In the genomic region with DNA sequence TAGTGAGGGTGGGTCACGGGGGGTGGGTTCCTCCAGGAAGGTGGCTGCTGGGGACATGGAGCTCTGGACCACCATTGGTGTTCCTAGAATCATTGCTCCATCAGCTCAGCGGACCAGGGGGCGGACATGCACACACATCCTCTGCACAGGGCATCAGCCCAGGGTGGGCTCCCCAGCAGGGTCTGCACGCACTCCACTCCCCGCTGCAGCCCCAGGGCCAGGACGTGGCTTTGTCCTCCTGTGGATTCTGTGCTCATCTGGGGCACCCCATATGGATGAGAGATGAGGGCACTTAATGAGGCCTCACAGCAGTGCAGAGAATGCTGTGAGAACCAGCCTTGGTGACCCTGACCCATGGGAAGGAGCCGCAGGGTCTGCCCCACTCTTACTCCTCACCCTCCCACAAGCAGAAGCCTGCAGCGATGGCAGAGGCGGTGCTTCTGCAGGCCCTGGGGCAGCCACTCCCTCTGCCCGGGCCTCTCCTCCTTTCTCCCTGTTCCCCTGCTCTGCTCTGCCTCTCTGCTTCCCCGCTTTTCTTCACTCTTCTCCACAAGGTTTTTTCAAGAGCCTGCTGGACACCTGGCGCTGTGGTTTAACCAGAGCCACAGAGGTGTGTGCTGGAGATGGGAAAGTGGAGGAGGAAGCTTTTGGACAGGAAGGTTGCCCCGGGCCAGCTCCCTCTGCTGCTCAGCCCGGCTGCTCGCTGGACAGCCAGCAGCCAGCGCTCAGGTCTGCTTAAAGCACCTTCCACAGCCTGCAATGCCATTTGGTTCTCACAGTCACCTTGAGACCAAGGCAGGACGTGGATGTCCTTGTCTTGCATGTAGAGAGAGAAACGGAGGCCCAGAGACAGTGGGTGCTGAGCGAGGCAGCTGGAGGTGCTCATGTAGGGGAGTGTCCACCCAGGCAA, we compare ENCODE assay signal across 12 cellular contexts. TPM values are rescaled to one million over a fixed set of nuclear protein-coding genes. Genes with fewer than 3 reads are reported as not detected.
DNase-seq lines count a peak whose midpoint lies in the region; ATAC-seq, FAIRE-seq and TF ChIP-seq lines count a peak whose summit lies in the region.
"Had no signal": no experiment of that assay in that cellular context is flagged by ENCODE, and none has a peak within 500 bp of the region (broad histone marks: within the 10 kb centered on the region; RNA-seq: fewer than 3 reads in every experiment).

No MANE protein-coding gene starts in this region.

- POLR2A ChIA-PET in HepG2 (lab: Yijun Ruan, JAX): no interaction called here

- H3K27ac ChIP-seq in HepG2 (ENCODE audit: extremely low read length, insufficient read depth, low read length): no peak overlapping the region
- H3K27ac ChIP-seq: PC-9 had no signal

- H3K9me3 ChIP-seq in HepG2 (ENCODE audit: low read length): no peaks in the 10 kb centered on the region

- H3K4me3 Mint-ChIP-seq in activated T-cell treated with anti-CD3 and anti-CD28 coated beads, Interleukin-2, amount 50 U/mL, for 24 hours: no peak overlapping the region
- no peak overlapping the region for H3K4me3 Mint-ChIP-seq in activated T-cell treated with anti-CD3 and anti-CD28 coated beads, Interleukin-2, amount 50 U/mL, for 4 hours
- peak overlapping the region; percentile 78 for H3K4me3 Mint-ChIP-seq in stimulated activated effector memory CD8-positive, alpha-beta T cell treated with anti-CD3 and anti-CD28 coated beads, Interleukin-12 subunit alpha, Interleukin-12 subunit beta, amount 100 ng/mL, for 72 hours

- H3K36me3 ChIP-seq in HepG2 (replicated peaks in 1 of 2; ENCODE audit: control insufficient read depth in 1 of 2, insufficient read depth in 2 of 2, low read length in 2 of 2): no peaks in the 10 kb centered on the region

- peaks cover 18 to 72% of the 10 kb centered on the region in 2 experiments for H3K27me3 ChIP-seq in HepG2 (ENCODE audit: control insufficient read depth in 1 of 2, insufficient read depth in 2 of 2, low read length in 2 of 2)

- no peaks in the 10 kb centered on the region for H3K9me3 Mint-ChIP-seq in activated T-cell treated with anti-CD3 and anti-CD28 coated beads, Interleukin-2, amount 50 U/mL, for 24 hours
- H3K9me3 Mint-ChIP-seq in activated T-cell treated with anti-CD3 and anti-CD28 coated beads, Interleukin-2, amount 50 U/mL, for 4 hours: peaks cover 5% of the 10 kb centered on the region
- no peaks in the 10 kb centered on the region for H3K9me3 Mint-ChIP-seq in stimulated activated effector memory CD8-positive, alpha-beta T cell treated with anti-CD3 and anti-CD28 coated beads, Interleukin-12 subunit alpha, Interleukin-12 subunit beta, amount 100 ng/mL, for 72 hours

- no peak for TF ChIP-seq POLR2A in HepG2 (IDR thresholded peaks at IDR 0.05; ENCODE audit: insufficient read depth in 1 of 2, low read depth in 2 of 2, low read length in 2 of 2)

- ATAC-seq in activated T-cell treated with anti-CD3 and anti-CD28 coated beads, Interleukin-2, amount 50 U/mL, for 4 hours: no peak
- ATAC-seq in HepG2 (peak; percentile 35; the same call in 2 of the 3 replicates), HG03135 (IDR thresholded peaks at IDR 0.05; ENCODE audit: unreplicated experiment) (no peak), GM19455 (IDR thresholded peaks at IDR 0.05; ENCODE audit: unreplicated experiment) (no peak)
- no peak for ATAC-seq in stimulated activated effector memory CD8-positive, alpha-beta T cell treated with anti-CD3 and anti-CD28 coated beads, Interleukin-12 subunit alpha, Interleukin-12 subunit beta, amount 100 ng/mL, for 72 hours

- TF ChIP-seq RAD21 in HepG2 (CRISPR knock-in tag; IDR thresholded peaks at IDR 0.05): no peak

- peaks cover 10% of the 10 kb centered on the region for H3K27me3 Mint-ChIP-seq in activated T-cell treated with anti-CD3 and anti-CD28 coated beads, Interleukin-2, amount 50 U/mL, for 24 hours
- H3K27me3 Mint-ChIP-seq in activated T-cell treated with anti-CD3 and anti-CD28 coated beads, Interleukin-2, amount 50 U/mL, for 4 hours (ENCODE audit: low read depth): peaks cover 2% of the 10 kb centered on the region

- H3K4me2 ChIP-seq in HepG2 (ENCODE audit: low read depth, low read length): no peak overlapping the region
- H3K4me2 ChIP-seq: PC-9 had no signal

- H3K4me1 ChIP-seq in HepG2 (ENCODE audit: insufficient read depth, low read length): peaks cover 12% of the 10 kb centered on the region

- BruUV-seq in HepG2 (replicated peaks; lab: Mats Ljungman, UMichigan): no TSS peak

- no peak overlapping the region for H2AFZ ChIP-seq in HepG2 (ENCODE audit: low read length)
- H2AFZ ChIP-seq: PC-9 had no signal

- no peak overlapping the region for H3K4me3 ChIP-seq in HepG2 (replicated peaks in 1 of 3; ENCODE audit: insufficient read depth in 1 of 3, low read depth in 2 of 3, low read length in 3 of 3)
- H3K4me3 ChIP-seq: PC-9 had no signal

- peak; percentile 32 for DNase-seq in activated T-cell treated with anti-CD3 and anti-CD28 coated beads, Interleukin-2, amount 50 U/mL, for 24 hours
- DNase-seq in activated T-cell treated with anti-CD3 and anti-CD28 coated beads, Interleukin-2, amount 50 U/mL, for 4 hours: no peak
- DNase-seq in SHP77 treated with DMSO at 0.1 percent for 48 hours (lab: John Stamatoyannopoulos, UW): peak; percentile 19
- DNase-seq in HepG2 (ENCODE audit: low spot score): no peak
- DNase-seq in stimulated activated effector memory CD8-positive, alpha-beta T cell treated with anti-CD3 and anti-CD28 coated beads, Interleukin-12 subunit alpha, Interleukin-12 subunit beta, amount 100 ng/mL, for 72 hours (ENCODE audit: low spot score in 2 of 2): no peak
- no peak for DNase-seq in DMS 273 treated with DMSO at 0.1 percent for 48 hours (lab: John Stamatoyannopoulos, UW)
- DNase-seq: NCI-H2171 treated with DMSO at 0.1 percent for 48 hours, occipital lobe, PC-9, T-helper 9 cell had no signal

- H3K4me1 Mint-ChIP-seq in activated T-cell treated with anti-CD3 and anti-CD28 coated beads, Interleukin-2, amount 50 U/mL, for 24 hours (ENCODE audit: low read depth): peaks cover 33% of the 10 kb centered on the region
- H3K4me1 Mint-ChIP-seq in activated T-cell treated with anti-CD3 and anti-CD28 coated beads, Interleukin-2, amount 50 U/mL, for 4 hours (ENCODE audit: low read depth): peaks cover 37% of the 10 kb centered on the region
- peaks cover 28% of the 10 kb centered on the region for H3K4me1 Mint-ChIP-seq in stimulated activated effector memory CD8-positive, alpha-beta T cell treated with anti-CD3 and anti-CD28 coated beads, Interleukin-12 subunit alpha, Interleukin-12 subunit beta, amount 100 ng/mL, for 72 hours

- no peak overlapping the region for H3K9ac ChIP-seq in HepG2 (ENCODE audit: insufficient read depth, low read depth, low read length)

- H3K79me2 ChIP-seq in HepG2 (ENCODE audit: insufficient read depth, low read length): no peaks in the 10 kb centered on the region

- H4K20me1 ChIP-seq in HepG2 (ENCODE audit: insufficient read depth, low read length): no peaks in the 10 kb centered on the region

- TF ChIP-seq CTCF in HepG2 (CRISPR knock-in tag; IDR thresholded peaks at IDR 0.05): no peak

- H3K36me3 Mint-ChIP-seq in activated T-cell treated with anti-CD3 and anti-CD28 coated beads, Interleukin-2, amount 50 U/mL, for 24 hours (ENCODE audit: low read depth): no peaks in the 10 kb centered on the region
- H3K36me3 Mint-ChIP-seq in activated T-cell treated with anti-CD3 and anti-CD28 coated beads, Interleukin-2, amount 50 U/mL, for 4 hours (ENCODE audit: insufficient read depth): no peaks in the 10 kb centered on the region
- H3K36me3 Mint-ChIP-seq in stimulated activated effector memory CD8-positive, alpha-beta T cell treated with anti-CD3 and anti-CD28 coated beads, Interleukin-12 subunit alpha, Interleukin-12 subunit beta, amount 100 ng/mL, for 72 hours: no peaks in the 10 kb centered on the region

- no peak for TF ChIP-seq EP300 in HepG2 (IDR thresholded peaks at IDR 0.05; ENCODE audit: low read depth in 2 of 2, low read length in 2 of 2)
- TF ChIP-seq EP300 in HepG2 (CRISPR knock-in tag; IDR thresholded peaks at IDR 0.05; ENCODE audit: borderline replicate concordance): no peak

- FAIRE-seq in HepG2 (lab: Jason Lieb, UNC): no peak

- no peak overlapping the region for H3K27ac Mint-ChIP-seq in activated T-cell treated with anti-CD3 and anti-CD28 coated beads, Interleukin-2, amount 50 U/mL, for 24 hours
- H3K27ac Mint-ChIP-seq in stimulated activated effector memory CD8-positive, alpha-beta T cell treated with anti-CD3 and anti-CD28 coated beads, Interleukin-12 subunit alpha, Interleukin-12 subunit beta, amount 100 ng/mL, for 72 hours: no peak overlapping the region

- in situ Hi-C loops in HepG2 (cut with HindIII; ENCODE audit: extremely low pct_ligation_motif_present, low pct_unique_long_range_greater_than_20kb): no loop called here

- intact Hi-C loops in HepG2 (cut with micrococcal nuclease; ENCODE audit: unreplicated experiment): no loop called here

- CTCF ChIA-PET in HepG2 (lab: Yijun Ruan, JAX; ENCODE audit: low intra/inter-chr PET ratio, low total read pairs): no interaction called here

- 40% methylated on average over 12 of the region's 19 CpGs for WGBS in HepG2 (ENCODE audit: low lambda C conversion rate)

TF ChIP-seq in HepG2, 621 proteins besides CTCF, POLR2A, EP300 and RAD21:
- TF ChIP-seq ZNF329 (CRISPR knock-in tag; IDR thresholded peaks at IDR 0.05; ENCODE audit: low read depth): no peak

RNA-seq across cellular contexts. Expression of gene PCBP3, which starts 26.2 kb away (rescaled TPM):
- total RNA-seq in activated T-cell treated with anti-CD3 and anti-CD28 coated beads, Interleukin-2, amount 50 U/mL, for 4 hours: 1 to 10 TPM; 2.7 to 5.7 (median 4.8) TPM
- not detected in 2 replicates for total RNA-seq in HepG2 (2016; rRNA removed; fragmentation: Illumina TruSeq; extraction: Trizol)
- total RNA-seq in HepG2 (2016; cell fraction: cytosol; rRNA removed; fragmentation: Illumina TruSeq; extraction: Trizol; ENCODE audit: low read depth): not detected in 2 replicates
- total RNA-seq in HepG2 (2016; cell fraction: insoluble cytoplasmic fraction; rRNA removed; fragmentation: Illumina TruSeq; extraction: Trizol): not detected in 2 replicates
- not detected in 2 replicates for total RNA-seq in HepG2 (2016; cell fraction: membrane; rRNA removed; fragmentation: Illumina TruSeq; extraction: Trizol)
- not detected in 2 replicates for total RNA-seq in HepG2 (2016; cell fraction: nucleus; rRNA removed; fragmentation: Illumina TruSeq; extraction: Trizol)
- polyA plus RNA-seq in HepG2 (2011; rRNA removed): not detected in 2 replicates
- polyA plus RNA-seq in HepG2 (2011; cell fraction: cytosol; rRNA removed): not detected in 2 replicates
- polyA plus RNA-seq in HepG2 (2011; cell fraction: nucleus; rRNA removed): not detected in 2 replicates
- not detected in 2 replicates for polyA plus RNA-seq in HepG2 (2012)
- not detected in 2 replicates for polyA plus RNA-seq in HepG2 (2016; cell fraction: cytosol; fragmentation: Illumina TruSeq; extraction: Trizol; ENCODE audit: low read depth)
- polyA plus RNA-seq in HepG2 (2016; cell fraction: insoluble cytoplasmic fraction; fragmentation: Illumina TruSeq; extraction: Trizol; ENCODE audit: low read depth): not detected in 2 replicates
- not detected in 2 replicates for polyA plus RNA-seq in HepG2 (2016; cell fraction: membrane; fragmentation: Illumina TruSeq; extraction: Trizol; ENCODE audit: low read depth)
- not detected in 2 replicates for polyA plus RNA-seq in HepG2 (2016; cell fraction: nucleus; fragmentation: Illumina TruSeq; extraction: Trizol; ENCODE audit: insufficient read depth, low read depth)
- polyA minus RNA-seq in HepG2 (2011; rRNA and poly(A)+ RNA removed; ENCODE audit: low replicate concordance): not detected in 2 replicates
- not detected in 2 replicates for polyA minus RNA-seq in HepG2 (2011; cell fraction: cytosol; rRNA and poly(A)+ RNA removed)
- not detected in 2 replicates for polyA minus RNA-seq in HepG2 (2011; cell fraction: nucleus; rRNA and poly(A)+ RNA removed)
- total RNA-seq: PC-9 had no signal

Comparison
In these comparisons a context has a peak if more than half of its experiments do, and no peak if none do; other contexts are left out.
1. DNase-seq: peak in activated T-cell treated with anti-CD3 and anti-CD28 coated beads, Interleukin-2, amount 50 U/mL, for 24 hours (single experiment) and SHP77 treated with DMSO at 0.1 percent for 48 hours (single experiment); none in activated T-cell treated with anti-CD3 and anti-CD28 coated beads, Interleukin-2, amount 50 U/mL, for 4 hours (single experiment), HepG2 (single experiment), stimulated activated effector memory CD8-positive, alpha-beta T cell treated with anti-CD3 and anti-CD28 coated beads, Interleukin-12 subunit alpha, Interleukin-12 subunit beta, amount 100 ng/mL, for 72 hours (0 of 2) and DMS 273 treated with DMSO at 0.1 percent for 48 hours (single experiment).